11 cellular contexts compared by ENCODE assay signal in the genomic region with DNA sequence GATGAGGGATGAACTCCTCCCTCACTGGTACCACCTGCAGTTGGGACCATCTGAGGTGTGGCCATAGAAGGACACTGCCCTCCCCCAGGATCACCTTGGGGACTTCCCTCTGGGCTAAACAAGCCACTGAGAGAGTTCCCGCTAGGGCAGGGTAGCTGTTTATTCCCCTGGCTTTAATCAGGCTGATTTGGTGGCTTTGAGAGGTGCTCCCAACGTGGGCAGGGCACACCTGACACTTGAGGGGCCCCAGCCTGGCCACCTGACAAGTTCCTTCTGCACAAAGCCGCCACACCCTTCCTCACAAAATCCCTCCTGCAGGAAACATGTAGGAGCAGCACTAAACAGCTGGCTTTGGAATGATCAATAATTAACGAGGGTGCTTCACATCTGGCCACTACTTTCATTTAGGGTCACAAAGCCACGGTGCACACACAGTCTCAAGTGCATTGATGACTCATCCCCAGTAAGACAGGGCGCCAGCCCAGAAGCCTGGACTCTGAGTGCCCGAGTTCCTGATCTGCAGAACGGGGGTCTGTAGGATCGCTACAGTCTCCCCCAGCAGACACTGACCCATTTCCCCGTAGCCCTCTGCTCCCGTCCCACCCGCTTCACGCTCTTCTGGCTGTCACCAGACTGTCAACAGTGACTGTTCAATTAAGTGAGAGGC.
DNase-seq lines count a peak whose midpoint lies in the region; ATAC-seq, FAIRE-seq and TF ChIP-seq lines count a peak whose summit lies in the region.
"Had no signal": no experiment of that assay in that cellular context is flagged by ENCODE, and none has a peak within 500 bp of the region (broad histone marks: within the 10 kb centered on the region; RNA-seq: fewer than 3 reads in every experiment).

No MANE protein-coding gene starts in this region.

- TF ChIP-seq POLR2A in GM12878 (IDR thresholded peaks at IDR 0.05; ENCODE audit: low read depth, low read length): no peak

- TF ChIP-seq RAD21 in GM12878 (IDR thresholded peaks at IDR 0.05; ENCODE audit: insufficient read depth, low read depth, low read length): no peak

- H3K36me3 ChIP-seq in GM12878 (ENCODE audit: control insufficient read depth in 2 of 2, insufficient read depth in 2 of 2, low read length in 1 of 2): no peaks in the 10 kb centered on the region

- RAD21 ChIA-PET in GM12878 (lab: Charles Lee; ENCODE audit: unreplicated experiment): no interaction called here

- peak overlapping the region; percentile 81 for H3K4me3 Mint-ChIP-seq in HFFc6
- H3K4me3 Mint-ChIP-seq: IgD-negative memory B cell had no signal

- in situ Hi-C loops in GM12878 (cut with MboI): no loop called here

- intact Hi-C loops in GM12878 (cut with micrococcal nuclease; ENCODE audit: unreplicated experiment): no loop called here

- no peaks in the 10 kb centered on the region for H4K20me1 ChIP-seq in GM12878 (ENCODE audit: control insufficient read depth, insufficient read depth)

- DNase-seq in AG08395 (ENCODE audit: low spot score) (peak; percentile 64), HFFc6 (peak; percentile 44), GM12878 (ENCODE audit: low read depth, low spot score) (no peak), mucosa of gallbladder (ENCODE audit: low spot score) (peak; percentile 42), NCI-H146 (lab: John Stamatoyannopoulos, UW) (no peak), GOT3 (lab: John Stamatoyannopoulos, UW) (no peak), omental fat pad (ENCODE audit: low spot score) (no peak), SIG-M5 (lab: John Stamatoyannopoulos, UW) (no peak)
- DNase-seq: COR-L47 had no signal

- H2AFZ ChIP-seq in GM12878 (ENCODE audit: control insufficient read depth, low read depth, low read length): no peak overlapping the region

- no peak overlapping the region for H3K4me2 ChIP-seq in GM12878 (ENCODE audit: control insufficient read depth, insufficient read depth)

- no peak overlapping the region for H3K4me3 ChIP-seq in GM12878

- POLR2A ChIA-PET in GM12878 (lab: Charles Lee): no interaction called here

- H3K79me2 ChIP-seq in GM12878 (ENCODE audit: control insufficient read depth, insufficient read depth, low read length): no peaks in the 10 kb centered on the region

- no peak for TF ChIP-seq CTCF in HFFc6 (IDR thresholded peaks at IDR 0.05)
- TF ChIP-seq CTCF in GM12878 (IDR thresholded peaks at IDR 0.05 in 2 of 3, conservative IDR thresholded peaks at IDR 0.05 in 1 of 3; ENCODE audit: control insufficient read depth in 2 of 3, extremely low read depth in 1 of 3, insufficient read depth in 1 of 3, low read depth in 3 of 3, low read length in 3 of 3): no peak
- no peak for TF ChIP-seq CTCF in omental fat pad (IDR thresholded peaks at IDR 0.05)

- no peak overlapping the region for H3K27ac ChIP-seq in GM12878 (ENCODE audit: control insufficient read depth, insufficient read depth)

- TF ChIP-seq EP300 in GM12878 (IDR thresholded peaks at IDR 0.05; ENCODE audit: borderline replicate concordance in 1 of 2, control insufficient read depth in 1 of 2, low read depth in 2 of 2, low read length in 2 of 2): no peak

- no peak for FAIRE-seq in GM12878 (lab: Jason Lieb, UNC)
- FAIRE-seq: frontal cortex had no signal

- SMC1A ChIA-PET in GM12878 (lab: Charles Lee; ENCODE audit: uncharacterized antibody, unreplicated experiment): no interaction called here

- H3K4me1 Mint-ChIP-seq in HFFc6 (ENCODE audit: low read depth): peaks cover 91% of the 10 kb centered on the region

- H3K27me3 ChIP-seq in GM12878 (replicated peaks in 1 of 2; ENCODE audit: control insufficient read depth in 2 of 2, insufficient read depth in 2 of 2, low read length in 1 of 2): no peaks in the 10 kb centered on the region

- ATAC-seq in GM12878: peak; percentile 86
- ATAC-seq in omental fat pad (ENCODE audit: low FRiP score): no peak

- WGBS in GM12878 (ENCODE audit: insufficient coverage, insufficient replicate concordance, low lambda C conversion rate, missing lambda C conversion rate): 18% methylated on average over 13 of the region's 13 CpGs

- H3K4me1 ChIP-seq in GM12878 (ENCODE audit: control insufficient read depth, insufficient read depth, low read length): peaks cover 5% of the 10 kb centered on the region

- peak overlapping the region; percentile 97 for H3K27ac Mint-ChIP-seq in HFFc6
- H3K27ac Mint-ChIP-seq: IgD-negative memory B cell had no signal

- CTCF ChIA-PET in GM12878 (lab: Yijun Ruan, JAX): no interaction called here

- no peak overlapping the region for H3K9ac ChIP-seq in GM12878 (ENCODE audit: control insufficient read depth, insufficient read depth, low read length)

- no peaks in the 10 kb centered on the region; the same call in 2 of the 3 replicates for H3K9me3 ChIP-seq in GM12878 (replicated peaks; ENCODE audit: control insufficient read depth, insufficient read depth, low read length)

- H3K36me3 Mint-ChIP-seq in HFFc6 (ENCODE audit: low read depth): peaks cover 16% of the 10 kb centered on the region

- H3K9me3 Mint-ChIP-seq in HFFc6: no peaks in the 10 kb centered on the region
- H3K9me3 Mint-ChIP-seq: IgD-negative memory B cell had no signal

- H3K27me3 Mint-ChIP-seq in HFFc6 (ENCODE audit: insufficient read depth): no peaks in the 10 kb centered on the region

- BruUV-seq in GM12878 (replicated peaks; lab: Mats Ljungman, UMichigan): no TSS peak

TF ChIP-seq in GM12878, 131 proteins besides CTCF, POLR2A, EP300 and RAD21:
- TF ChIP-seq, protein P1, sequence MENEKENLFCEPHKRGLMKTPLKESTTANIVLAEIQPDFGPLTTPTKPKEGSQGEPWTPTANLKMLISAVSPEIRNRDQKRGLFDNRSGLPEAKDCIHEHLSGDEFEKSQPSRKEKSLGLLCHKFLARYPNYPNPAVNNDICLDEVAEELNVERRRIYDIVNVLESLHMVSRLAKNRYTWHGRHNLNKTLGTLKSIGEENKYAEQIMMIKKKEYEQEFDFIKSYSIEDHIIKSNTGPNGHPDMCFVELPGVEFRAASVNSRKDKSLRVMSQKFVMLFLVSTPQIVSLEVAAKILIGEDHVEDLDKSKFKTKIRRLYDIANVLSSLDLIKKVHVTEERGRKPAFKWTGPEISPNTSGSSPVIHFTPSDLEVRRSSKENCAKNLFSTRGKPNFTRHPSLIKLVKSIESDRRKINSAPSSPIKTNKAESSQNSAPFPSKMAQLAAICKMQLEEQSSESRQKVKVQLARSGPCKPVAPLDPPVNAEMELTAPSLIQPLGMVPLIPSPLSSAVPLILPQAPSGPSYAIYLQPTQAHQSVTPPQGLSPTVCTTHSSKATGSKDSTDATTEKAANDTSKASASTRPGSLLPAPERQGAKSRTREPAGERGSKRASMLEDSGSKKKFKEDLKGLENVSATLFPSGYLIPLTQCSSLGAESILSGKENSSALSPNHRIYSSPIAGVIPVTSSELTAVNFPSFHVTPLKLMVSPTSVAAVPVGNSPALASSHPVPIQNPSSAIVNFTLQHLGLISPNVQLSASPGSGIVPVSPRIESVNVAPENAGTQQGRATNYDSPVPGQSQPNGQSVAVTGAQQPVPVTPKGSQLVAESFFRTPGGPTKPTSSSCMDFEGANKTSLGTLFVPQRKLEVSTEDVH (IDR thresholded peaks at IDR 0.05; ENCODE audit: low read depth, partially characterized antibody): no peak
- 0 out of 2 replicates have a peak, but pooled peaks have one; percentile 27 for TF ChIP-seq IKZF1 (conservative IDR thresholded peaks at IDR 0.05)

Comparison
In these comparisons a context has a peak if more than half of its experiments do, and no peak if none do; other contexts are left out.
1. DNase-seq: peak in AG08395 (single experiment), HFFc6 (single experiment) and mucosa of gallbladder (single experiment); none in GM12878 (single experiment), NCI-H146 (single experiment), GOT3 (single experiment), omental fat pad (single experiment) and SIG-M5 (single experiment).